In the genomic region with DNA sequence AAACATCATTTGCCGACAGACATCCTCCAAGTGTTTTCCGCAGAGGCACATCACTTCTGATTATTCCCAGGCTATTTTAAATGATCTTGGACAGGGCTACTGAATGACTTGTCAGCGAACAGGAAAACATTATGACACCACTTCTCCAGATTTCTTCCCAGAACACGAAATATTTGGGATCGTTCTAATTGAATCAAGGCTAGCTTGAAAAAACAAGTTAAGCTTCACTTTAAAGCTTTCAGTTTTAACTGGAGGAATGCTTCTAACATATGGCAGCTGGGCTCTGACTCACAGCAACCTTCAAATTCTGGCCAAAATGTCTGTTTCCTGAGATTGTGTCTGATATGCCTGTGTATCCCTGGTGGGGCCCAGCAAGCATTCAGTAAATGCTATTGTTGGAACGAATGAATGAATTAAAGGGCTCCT, we compare ENCODE assay signal across 17 cellular contexts.
DNase-seq lines count a peak whose midpoint lies in the region; FAIRE-seq and TF ChIP-seq lines count a peak whose summit lies in the region.
"Had no signal": no experiment of that assay in that cellular context is flagged by ENCODE, and none has a peak within 500 bp of the region (broad histone marks: within the 10 kb centered on the region; RNA-seq: fewer than 3 reads in every experiment).

No MANE protein-coding gene starts in this region.

- no peak overlapping the region for H3K27ac ChIP-seq in hepatocyte
- H3K27ac ChIP-seq in smooth muscle cell (ENCODE audit: low read depth), result peak overlapping the region; percentile 61

- no TSS peak for BruUV-seq in MCF 10A (replicated peaks; lab: Mats Ljungman, UMichigan)

- peak overlapping the region; percentile 83 for H3K4me3 Mint-ChIP-seq in HFFc6
- H3K4me3 Mint-ChIP-seq in chondrocyte (ENCODE audit: unreplicated experiment), result peak overlapping the region; percentile 49
- no peak overlapping the region for H3K4me3 Mint-ChIP-seq in MCF 10A (ENCODE audit: unreplicated experiment)
- H3K4me3 Mint-ChIP-seq: activated B cell treated with CpG ODN at 0.5 μM for 24 hours had no signal

- H2AFZ ChIP-seq in hepatocyte (no peak overlapping the region), smooth muscle cell (ENCODE audit: low read depth) (no peak overlapping the region)

- H3K4me1 Mint-ChIP-seq in HFFc6 (ENCODE audit: low read depth) (peaks cover 16% of the 10 kb centered on the region), chondrocyte (ENCODE audit: low read depth) (peaks cover 22% of the 10 kb centered on the region), MCF 10A (ENCODE audit: insufficient read depth, unreplicated experiment) (no peaks in the 10 kb centered on the region)
- H3K4me1 Mint-ChIP-seq: activated B cell treated with CpG ODN at 0.5 μM for 24 hours had no signal

- POLR2A ChIA-PET in GM10248 (lab: Yijun Ruan, JAX), result no interaction called here
- POLR2A ChIA-PET in MCF 10A (lab: Yijun Ruan, JAX), result no interaction called here

- DNase-seq in HFFc6, result peak; percentile 61
- no peak for DNase-seq in chondrocyte (ENCODE audit: low spot score)
- DNase-seq in hepatocyte (ENCODE audit: low spot score), result no peak
- DNase-seq in smooth muscle cell (lab: John Stamatoyannopoulos, UW; ENCODE audit: unreplicated experiment), result no peak
- no peak for DNase-seq in SHP77 treated with DMSO at 0.1 percent for 48 hours (lab: John Stamatoyannopoulos, UW)
- DNase-seq in GM12891 (ENCODE audit: insufficient read length, low spot score), result no peak
- DNase-seq in GM10248 (ENCODE audit: extremely low spot score), result no peak
- no peak for DNase-seq in MCF 10A (ENCODE audit: unreplicated experiment)
- DNase-seq: activated B cell treated with CpG ODN at 0.5 μM for 24 hours; activated gamma-delta T cell treated with Interleukin-2 at 50 U/mL for 16 hours; DMS79; mammary epithelial cell; NCI-H1417; PC-3; stimulated activated CD4-positive, alpha-beta T cell treated with anti-CD3 and anti-CD28 coated beads, Interleukin-15, amount 100 ng/mL, for 24 hours; stimulated activated naive CD4-positive, alpha-beta T cell had no signal

- H4K20me1 ChIP-seq in hepatocyte (ENCODE audit: insufficient read depth, poor library complexity, severe bottlenecking), result no peaks in the 10 kb centered on the region
- H4K20me1 ChIP-seq in smooth muscle cell (ENCODE audit: low read depth), result peaks cover 6% of the 10 kb centered on the region

- CTCF ChIA-PET in GM10248 (lab: Yijun Ruan, JAX), result interaction anchor here (1.9 to 2.2 kb wide), 2 partner anchors 21 to 27 kb away, joined by 5 to 6 read pairs; no protein-coding TSS in a partner anchor
- CTCF ChIA-PET in MCF 10A (lab: Yijun Ruan, JAX), result interaction anchor here (0.7 to 1.0 kb wide), 2 partner anchors 9 to 11 kb away, joined by 3 read pairs; no protein-coding TSS in a partner anchor

- H3K4me3 ChIP-seq in hepatocyte, result no peak overlapping the region
- peak overlapping the region; percentile 39 for H3K4me3 ChIP-seq in smooth muscle cell

- no peaks in the 10 kb centered on the region for H3K36me3 Mint-ChIP-seq in HFFc6 (ENCODE audit: low read depth)
- H3K36me3 Mint-ChIP-seq in chondrocyte (ENCODE audit: low read depth), result no peaks in the 10 kb centered on the region
- no peaks in the 10 kb centered on the region for H3K36me3 Mint-ChIP-seq in MCF 10A (ENCODE audit: insufficient read depth, unreplicated experiment)

- H3K9me3 Mint-ChIP-seq in HFFc6 (no peaks in the 10 kb centered on the region), chondrocyte (ENCODE audit: low read depth) (peaks cover 5% of the 10 kb centered on the region), MCF 10A (ENCODE audit: unreplicated experiment) (no peaks in the 10 kb centered on the region)
- H3K9me3 Mint-ChIP-seq: activated B cell treated with CpG ODN at 0.5 μM for 24 hours had no signal

- H3K27ac Mint-ChIP-seq in HFFc6 (peak overlapping the region; percentile 46; the same call in 1 of the 2 replicates), chondrocyte (ENCODE audit: unreplicated experiment) (peak overlapping the region; percentile 71), MCF 10A (ENCODE audit: low read depth, unreplicated experiment) (no peak overlapping the region)
- H3K27ac Mint-ChIP-seq: activated B cell treated with CpG ODN at 0.5 μM for 24 hours had no signal

- peaks cover 4% of the 10 kb centered on the region for H3F3A ChIP-seq in smooth muscle cell (ENCODE audit: low read depth)

- H3K9me3 ChIP-seq in hepatocyte (ENCODE audit: low read depth) (no peaks in the 10 kb centered on the region), smooth muscle cell (replicated peaks; ENCODE audit: low read depth) (no peaks in the 10 kb centered on the region)

- H3K79me2 ChIP-seq in hepatocyte, result no peaks in the 10 kb centered on the region
- H3K79me2 ChIP-seq in smooth muscle cell (ENCODE audit: low read depth), result no peaks in the 10 kb centered on the region

- H3K27me3 ChIP-seq in hepatocyte, result no peaks in the 10 kb centered on the region
- H3K27me3 ChIP-seq in smooth muscle cell (ENCODE audit: low read depth), result peaks cover 24% of the 10 kb centered on the region

- TF ChIP-seq POLR2A in GM12891 (IDR thresholded peaks at IDR 0.05; ENCODE audit: low read depth, low read length), result no peak

- H3K4me1 ChIP-seq in hepatocyte (ENCODE audit: insufficient read depth), result no peaks in the 10 kb centered on the region
- H3K4me1 ChIP-seq in smooth muscle cell (ENCODE audit: low read depth), result peaks cover 11% of the 10 kb centered on the region

- no peak for FAIRE-seq in GM12891 (lab: Jason Lieb, UNC)
- FAIRE-seq: H54 had no signal

- H3K9me2 ChIP-seq in hepatocyte (replicated peaks; ENCODE audit: insufficient read depth), result no peaks in the 10 kb centered on the region

- peaks cover 8% of the 10 kb centered on the region for H3K27me3 Mint-ChIP-seq in HFFc6 (ENCODE audit: insufficient read depth)
- H3K27me3 Mint-ChIP-seq in chondrocyte (ENCODE audit: low read depth), result peaks cover 16% of the 10 kb centered on the region
- H3K27me3 Mint-ChIP-seq in MCF 10A (ENCODE audit: insufficient read depth, unreplicated experiment), result peaks cover 10% of the 10 kb centered on the region

- intact Hi-C loops in MCF 10A (cut with micrococcal nuclease), result no loop called here

- no peak overlapping the region for H3K9ac ChIP-seq in smooth muscle cell (ENCODE audit: low read depth)

- WGBS in hepatocyte (ENCODE audit: low lambda C conversion rate, missing lambda C conversion rate), result 47% methylated on average over 6 of the region's 6 CpGs
- WGBS in smooth muscle cell (ENCODE audit: low lambda C conversion rate), result 27% methylated on average over 6 of the region's 6 CpGs

- H3K36me3 ChIP-seq in hepatocyte (replicated peaks; ENCODE audit: insufficient read depth, low read depth) (no peaks in the 10 kb centered on the region), smooth muscle cell (ENCODE audit: low read depth) (no peaks in the 10 kb centered on the region)

- no peak for TF ChIP-seq CTCF in HFFc6 (IDR thresholded peaks at IDR 0.05)
- no peak for TF ChIP-seq CTCF in chondrocyte (IDR thresholded peaks at IDR 0.05)
- no peak for TF ChIP-seq CTCF in hepatocyte (IDR thresholded peaks at IDR 0.05; ENCODE audit: poor library complexity)
- TF ChIP-seq CTCF in smooth muscle cell (IDR thresholded peaks at IDR 0.05; ENCODE audit: borderline replicate concordance, insufficient read depth, poor library complexity, severe bottlenecking), result no peak
- TF ChIP-seq CTCF in GM10248 (IDR thresholded peaks at IDR 0.05; ENCODE audit: control extremely low read depth, extremely low read depth, low read depth, missing control alignments), result no peak
- no peak for TF ChIP-seq CTCF in MCF 10A (IDR thresholded peaks at IDR 0.05; ENCODE audit: unreplicated experiment)

- peak overlapping the region; percentile 19 for H3K4me2 ChIP-seq in hepatocyte
- peak overlapping the region; percentile 83 for H3K4me2 ChIP-seq in smooth muscle cell

TF ChIP-seq in GM12891, 5 proteins besides CTCF, POLR2A, EP300 and RAD21:
- TF ChIP-seq SPI1 (IDR thresholded peaks at IDR 0.05; ENCODE audit: low read depth, low read length) (no peak), POU2F2 (IDR thresholded peaks at IDR 0.05; ENCODE audit: low read depth, low read length) (no peak)
